ENCODE assay signal across 21 cellular contexts in genomic region chr20:15042723-15043122, GRCh38.
DNase-seq lines count a peak whose midpoint lies in the region; ATAC-seq, FAIRE-seq and TF ChIP-seq lines count a peak whose summit lies in the region.
"Had no signal": no experiment of that assay in that cellular context is flagged by ENCODE, and none has a peak within 500 bp of the region (broad histone marks: within the 10 kb centered on the region; RNA-seq: fewer than 3 reads in every experiment).

No MANE protein-coding gene starts in this region.

- no peak overlapping the region for H4K5ac ChIP-seq in IMR-90 (ENCODE audit: low read depth, low read length)

- CTCF ChIA-PET in A549 (lab: Yijun Ruan, JAX), result no interaction called here
- CTCF ChIA-PET in IMR-90 (lab: Yijun Ruan, JAX), result no interaction called here
- CTCF ChIA-PET in PC-9 (lab: Charles Lee), result no interaction called here

- no peak overlapping the region for H2AK9ac ChIP-seq in IMR-90 (replicated peaks; ENCODE audit: low read depth, low read length, poor library complexity)

- no peak for FAIRE-seq in A549 (lab: Jason Lieb, UNC)
- FAIRE-seq: A204.1, D721Med, GM12878, GM12892, GM18507 had no signal

- H2BK20ac ChIP-seq in IMR-90 (ENCODE audit: low read depth, low read length), result no peak overlapping the region

- no peak overlapping the region for H3K18ac ChIP-seq in IMR-90 (ENCODE audit: low read depth, low read length)

- H3K4ac ChIP-seq in IMR-90 (ENCODE audit: low read depth, low read length), result no peak overlapping the region

- dilution Hi-C loops in IMR-90 (cut with HindIII; ENCODE audit: low sequenced_read_pairs, unreplicated experiment), result no loop called here

- H4K20me1 ChIP-seq in BLaER1 (no peaks in the 10 kb centered on the region), IMR-90 (ENCODE audit: insufficient read depth, low read length) (no peaks in the 10 kb centered on the region), PC-9 (ENCODE audit: insufficient read depth) (no peaks in the 10 kb centered on the region)
- H4K20me1 ChIP-seq: BLaER1 treated with 17β-estradiol and CSF1 and Interleukin-3, amounts not matched to agents 10 nM and 100 nM had no signal

- TF ChIP-seq EP300 in A549 (IDR thresholded peaks at IDR 0.05), result no peak

- H3F3A ChIP-seq in PC-9 (ENCODE audit: insufficient read depth, low read depth), result no peaks in the 10 kb centered on the region

- H3K9me1 ChIP-seq in IMR-90 (ENCODE audit: insufficient read depth, low read length), result no peaks in the 10 kb centered on the region

- H3K4me3 ChIP-seq in A549, result no peak overlapping the region
- no peak overlapping the region for H3K4me3 ChIP-seq in BLaER1
- H3K4me3 ChIP-seq in IMR-90 (ENCODE audit: insufficient read depth, low read depth, low read length), result no peak overlapping the region
- H3K4me3 ChIP-seq in PC-9, result no peak overlapping the region
- H3K4me3 ChIP-seq: BLaER1 treated with 17β-estradiol and CSF1 and Interleukin-3, amounts not matched to agents 10 nM and 100 nM; GM12878 had no signal

- BruUV-seq in IMR-90 (replicated peaks; lab: Mats Ljungman, UMichigan), result no TSS peak
- BruUV-seq in PC-9 (replicated peaks; lab: Mats Ljungman, UMichigan), result no TSS peak

- H2AFZ ChIP-seq in IMR-90 (replicated peaks; ENCODE audit: low read length, poor library complexity) (no peak overlapping the region), PC-9 (no peak overlapping the region)

- POLR2A ChIA-PET in A549 (lab: Yijun Ruan, JAX), result no interaction called here
- POLR2A ChIA-PET in IMR-90 (lab: Charles Lee; ENCODE audit: unreplicated experiment), result no interaction called here
- POLR2A ChIA-PET in PC-9 (lab: Charles Lee; ENCODE audit: unreplicated experiment), result no interaction called here

- intact Hi-C loops in IMR-90 (cut with micrococcal nuclease), result no loop called here
- intact Hi-C loops in PC-9 (cut with micrococcal nuclease; ENCODE audit: unreplicated experiment), result no loop called here

- H3K36me3 ChIP-seq in BLaER1 (no peaks in the 10 kb centered on the region), IMR-90 (ENCODE audit: control insufficient read depth, insufficient read depth, low read length) (no peaks in the 10 kb centered on the region), PC-9 (ENCODE audit: low read depth) (no peaks in the 10 kb centered on the region)
- H3K36me3 ChIP-seq: BE2C; BLaER1 treated with 17β-estradiol and CSF1 and Interleukin-3, amounts not matched to agents 10 nM and 100 nM had no signal

- no peak overlapping the region for H4K8ac ChIP-seq in IMR-90 (ENCODE audit: low read depth in 2 of 2, low read length in 2 of 2)

- H3K4me2 ChIP-seq in A549 (no peak overlapping the region), BLaER1 (no peak overlapping the region), IMR-90 (ENCODE audit: low read depth, low read length) (no peak overlapping the region), PC-9 (no peak overlapping the region)
- H3K4me2 ChIP-seq: BLaER1 treated with 17β-estradiol and CSF1 and Interleukin-3, amounts not matched to agents 10 nM and 100 nM had no signal

- H2BK15ac ChIP-seq in IMR-90 (ENCODE audit: low read depth, low read length), result no peak overlapping the region

- ATAC-seq in A549 (no peak), IMR-90 (ENCODE audit: low read depth) (no peak), GM21381 (IDR thresholded peaks at IDR 0.05; ENCODE audit: unreplicated experiment) (no peak)
- ATAC-seq: CD8-positive, alpha-beta T cell; GM12878 had no signal

- TF ChIP-seq CTCF in A549 (IDR thresholded peaks at IDR 0.05) (no peak), IMR-90 (conservative IDR thresholded peaks at IDR 0.05; ENCODE audit: low read depth, low read length) (no peak), PC-9 (conservative IDR thresholded peaks at IDR 0.05) (no peak)

- WGBS in A549 (ENCODE audit: missing lambda C conversion rate), result 94% methylated on average over 1 of the region's 1 CpG
- no CpG with 5 or more reads among the region's 1 CpG for WGBS in IMR-90 (ENCODE audit: extremely low coverage in 2 of 2, insufficient read length in 1 of 2), 2 experiments

- H3K27ac ChIP-seq in A549 (no peak overlapping the region), BLaER1 (0 out of 2 replicates have a peak overlapping the region, but pooled peaks have one; percentile 98), IMR-90 (ENCODE audit: insufficient read depth, low read length) (no peak overlapping the region), PC-9 (no peak overlapping the region)
- H3K27ac ChIP-seq: C4-2B had no signal

- no peak overlapping the region for H2AK5ac ChIP-seq in IMR-90 (ENCODE audit: low read depth, low read length)

- H3K9me2 ChIP-seq in PC-9 (ENCODE audit: insufficient read depth), result no peaks in the 10 kb centered on the region

- H3K23ac ChIP-seq in IMR-90 (ENCODE audit: low read depth, low read length), result no peak overlapping the region

- no peak overlapping the region for H2BK5ac ChIP-seq in IMR-90 (ENCODE audit: low read depth, low read length, poor library complexity, severe bottlenecking)

- in situ Hi-C loops in IMR-90 (cut with MboI; ENCODE audit: low sequenced_read_pairs), result no loop called here

- TF ChIP-seq POLR2A in A549 (IDR thresholded peaks at IDR 0.05; ENCODE audit: low read length) (no peak), IMR-90 (IDR thresholded peaks at IDR 0.05; ENCODE audit: low read depth, low read length) (no peak)

- no peak for TF ChIP-seq RAD21 in A549 (conservative IDR thresholded peaks at IDR 0.05 in 1 of 2, IDR thresholded peaks at IDR 0.05 in 1 of 2)
- TF ChIP-seq RAD21 in IMR-90 (IDR thresholded peaks at IDR 0.05; ENCODE audit: low read length), result no peak

- H4K91ac ChIP-seq in IMR-90 (ENCODE audit: insufficient read depth, low read depth, low read length), result no peak overlapping the region

- DNase-seq in A549 (ENCODE audit: low read depth in 1 of 2, low spot score in 1 of 2) (no peak), IMR-90 (no peak), PC-9 (no peak)
- DNase-seq: 8988T; BE2C; Caco-2; Calu3; CD4-positive, alpha-beta T cell; CD8-positive, alpha-beta T cell; DMS79 treated with DMSO at 0.1 percent for 48 hours; EL; GDM1 had no signal

- no peaks in the 10 kb centered on the region for H3K27me3 ChIP-seq in BLaER1
- no peaks in the 10 kb centered on the region for H3K27me3 ChIP-seq in IMR-90 (ENCODE audit: control insufficient read depth, insufficient read depth, low read length)
- no peaks in the 10 kb centered on the region for H3K27me3 ChIP-seq in PC-9 (ENCODE audit: insufficient read depth, low read depth)
- H3K27me3 ChIP-seq: BE2C; BLaER1 treated with 17β-estradiol and CSF1 and Interleukin-3, amounts not matched to agents 10 nM and 100 nM had no signal

- no peaks in the 10 kb centered on the region for H3K79me2 ChIP-seq in PC-9 (ENCODE audit: low read depth)

- H3K4me1 ChIP-seq in A549 (no peaks in the 10 kb centered on the region), BLaER1 (peaks cover 31% of the 10 kb centered on the region), IMR-90 (ENCODE audit: control insufficient read depth, insufficient read depth, low read length) (no peaks in the 10 kb centered on the region), PC-9 (replicated peaks; ENCODE audit: insufficient read depth) (peaks cover 17% of the 10 kb centered on the region)

- H3K14ac ChIP-seq in IMR-90 (replicated peaks; ENCODE audit: low read depth, low read length), result no peak overlapping the region

- H3K9me3 ChIP-seq in A549 (no peaks in the 10 kb centered on the region), BLaER1 (peaks cover 31% of the 10 kb centered on the region), IMR-90 (ENCODE audit: control insufficient read depth, insufficient read depth, low read length) (peaks cover 4% of the 10 kb centered on the region), PC-9 (ENCODE audit: insufficient read depth, low read depth) (no peaks in the 10 kb centered on the region)
- H3K9me3 ChIP-seq: BE2C, Caco-2 had no signal

- H3K9ac ChIP-seq in BLaER1 (no peak overlapping the region), IMR-90 (ENCODE audit: low read depth, low read length) (no peak overlapping the region)
- H3K9ac ChIP-seq: BLaER1 treated with 17β-estradiol and CSF1 and Interleukin-3, amounts not matched to agents 10 nM and 100 nM had no signal

- no peak overlapping the region for H3K56ac ChIP-seq in IMR-90 (ENCODE audit: extremely low read depth, insufficient read depth, low read length)

- no peak overlapping the region for H2BK120ac ChIP-seq in IMR-90 (ENCODE audit: low read depth, low read length)

- H3K79me1 ChIP-seq in IMR-90 (ENCODE audit: low read depth in 1 of 2, low read length in 2 of 2), result no peaks in the 10 kb centered on the region

TF ChIP-seq in A549, 52 proteins besides CTCF, POLR2A, EP300 and RAD21:
- peak; percentile 72 for TF ChIP-seq MAFK (IDR thresholded peaks at IDR 0.05; ENCODE audit: partially characterized antibody)
- TF ChIP-seq FOXS1 (CRISPR knock-in tag; IDR thresholded peaks at IDR 0.05), result no peak
TF ChIP-seq in A549: peak in this region for 1.

TF ChIP-seq in IMR-90, 13 proteins besides CTCF, POLR2A, EP300 and RAD21:
- TF ChIP-seq MAFK (IDR thresholded peaks at IDR 0.05; ENCODE audit: low read depth, low read length) (0 out of 2 replicates have a peak, but pooled peaks have one; percentile 30), CEBPB (IDR thresholded peaks at IDR 0.05; ENCODE audit: low read depth, low read length) (no peak), MXI1 (IDR thresholded peaks at IDR 0.05; ENCODE audit: borderline replicate concordance, low read depth, low read length) (no peak), MAZ (IDR thresholded peaks at IDR 0.05; ENCODE audit: borderline replicate concordance, low read depth, low read length) (no peak)
